ENCODE assay signal across 8 cellular contexts in the genomic region with DNA sequence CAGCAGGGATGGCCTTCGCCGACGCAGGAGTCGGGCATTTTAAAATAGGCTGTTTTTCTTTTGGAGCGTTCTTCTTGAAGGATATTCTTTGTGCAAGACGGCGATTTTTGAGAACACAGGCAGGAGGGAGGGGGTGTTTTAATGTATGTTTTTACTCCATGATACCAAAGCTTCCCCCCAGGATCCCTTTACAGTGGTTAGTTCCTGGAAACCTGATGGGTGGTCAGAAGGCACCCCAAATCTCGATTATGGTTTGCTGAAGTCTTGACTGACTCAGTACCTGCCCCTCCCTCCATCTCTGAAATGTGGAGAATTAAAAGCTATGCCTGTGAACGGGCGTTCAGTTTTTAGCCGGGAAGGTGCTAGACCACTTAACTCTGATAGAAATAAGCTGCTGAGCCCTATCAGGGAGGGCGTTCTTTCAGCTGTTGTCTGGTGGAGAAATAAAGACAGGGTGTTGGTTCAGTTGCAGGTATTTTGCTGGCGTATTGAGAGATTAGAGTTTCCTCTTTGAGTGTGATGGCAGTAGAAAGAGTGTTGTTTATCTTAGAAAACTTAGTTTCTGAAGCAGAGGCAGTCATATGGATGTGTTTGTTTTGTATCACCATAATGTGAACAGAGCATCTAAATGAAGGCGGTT. TPM values are rescaled to one million over a fixed set of nuclear protein-coding genes. Genes with fewer than 3 reads are reported as not detected.
DNase-seq lines count a peak whose midpoint lies in the region; ATAC-seq and TF ChIP-seq lines count a peak whose summit lies in the region.

No MANE protein-coding gene starts in this region.

- H3K9me3 ChIP-seq in tibial nerve (no peaks in the 10 kb centered on the region), MM.1S (replicated peaks; ENCODE audit: insufficient read depth, low read length) (no peaks in the 10 kb centered on the region), OCI-LY7 (ENCODE audit: low read length) (no peaks in the 10 kb centered on the region)

- TF ChIP-seq CTCF in astrocyte of the spinal cord (IDR thresholded peaks at IDR 0.05; ENCODE audit: low read depth, low read length) (no peak), tibial nerve (IDR thresholded peaks at IDR 0.05) (no peak), MM.1S (IDR thresholded peaks at IDR 0.05; ENCODE audit: low read length) (no peak), OCI-LY7 (conservative IDR thresholded peaks at IDR 0.05; ENCODE audit: low read length) (no peak)

- H3K27ac ChIP-seq in tibial nerve (peak overlapping the region; percentile 40 to 96 (median 88)), MM.1S (ENCODE audit: low read length) (no peak overlapping the region), OCI-LY7 (ENCODE audit: low read depth, low read length, poor library complexity, severe bottlenecking) (no peak overlapping the region)

- H3K36me3 Mint-ChIP-seq in activated T-cell treated with anti-CD3 and anti-CD28 coated beads, Interleukin-2, amount 50 U/mL, for 72 hours (ENCODE audit: insufficient read depth in 2 of 2) = peaks cover 5 to 6% of the 10 kb centered on the region in 2 donors

- H3K27me3 ChIP-seq in tibial nerve (no peaks in the 10 kb centered on the region), MM.1S (replicated peaks; ENCODE audit: insufficient read depth, low read length) (no peaks in the 10 kb centered on the region)

- no peak for TF ChIP-seq POLR2A in tibial nerve (IDR thresholded peaks at IDR 0.05)

- peaks cover 24% of the 10 kb centered on the region for H3K27me3 Mint-ChIP-seq in activated T-cell treated with anti-CD3 and anti-CD28 coated beads, Interleukin-2, amount 50 U/mL, for 72 hours (ENCODE audit: low read depth)

- peak overlapping the region; percentile 85 for H3K4me3 ChIP-seq in astrocyte of the spinal cord (ENCODE audit: low read depth, low read length)
- peak overlapping the region; percentile 61 to 92 (median 85) for H3K4me3 ChIP-seq in tibial nerve
- no peak overlapping the region for H3K4me3 ChIP-seq in MM.1S (ENCODE audit: low read length)
- no peak overlapping the region for H3K4me3 ChIP-seq in OCI-LY7 (ENCODE audit: low read depth, low read length, poor library complexity, severe bottlenecking)

- H2AFZ ChIP-seq in MM.1S (ENCODE audit: low read length) (no peak overlapping the region), OCI-LY7 (ENCODE audit: low read length) (no peak overlapping the region)

- ATAC-seq in activated T-cell treated with anti-CD3 and anti-CD28 coated beads, Interleukin-2, amount 50 U/mL, for 72 hours (replicated peaks in 1 of 2) = no peak
- no peak for ATAC-seq in HG02571 (IDR thresholded peaks at IDR 0.05; ENCODE audit: unreplicated experiment)

- H3K4me2 ChIP-seq in MM.1S (ENCODE audit: low read depth, low read length) (no peak overlapping the region), OCI-LY7 (ENCODE audit: low read length) (no peak overlapping the region)

- H3K9me2 ChIP-seq in MM.1S (replicated peaks; ENCODE audit: insufficient read depth, low read length) (no peaks in the 10 kb centered on the region), OCI-LY7 (ENCODE audit: insufficient read depth, low read length) (no peaks in the 10 kb centered on the region)

- CTCF ChIA-PET in OCI-LY7 (lab: Charles Lee; ENCODE audit: unreplicated experiment) = no interaction called here

- no peak overlapping the region for H3K9ac ChIP-seq in MM.1S (ENCODE audit: low read length)

- in situ Hi-C loops in astrocyte of the spinal cord (cut with HindIII; ENCODE audit: low sequenced_read_pairs) = no loop called here

- H3K4me1 ChIP-seq in tibial nerve (peaks cover 0 to 51% (median 10%) of the 10 kb centered on the region in 4 donors), MM.1S (ENCODE audit: low read length) (peaks cover 18% of the 10 kb centered on the region), OCI-LY7 (ENCODE audit: insufficient read depth, low read length, poor library complexity, severe bottlenecking) (peaks cover 39% of the 10 kb centered on the region)

- no peak for DNase-seq in activated T-cell treated with anti-CD3 and anti-CD28 coated beads, Interleukin-2, amount 50 U/mL, for 72 hours
- no peak for DNase-seq in activated T-cell treated with anti-CD3 and anti-CD28 coated beads, Interleukin-2, amount 50 U/mL, for 48 hours
- DNase-seq in astrocyte of the spinal cord (ENCODE audit: low read depth, low spot score) (peak; percentile 40), left kidney (ENCODE audit: low read depth, low spot score) (peak; percentile 57), tibial nerve (ENCODE audit: low spot score in 2 of 2) (peak in 1 of 2 donors; percentile 4), MM.1S (no peak), OCI-LY7 (ENCODE audit: low spot score) (no peak)

- TF ChIP-seq EP300 in tibial nerve (IDR thresholded peaks at IDR 0.05) = no peak

- POLR2A ChIA-PET in OCI-LY7 (lab: Charles Lee) = no interaction called here

- intact Hi-C loops in OCI-LY7 (cut with micrococcal nuclease; ENCODE audit: unreplicated experiment) = loop anchor here (10.0 kb wide), 1 partner anchor 487 kb away; no protein-coding TSS in a partner anchor

- peak overlapping the region; percentile 91 to 97 for H3K4me3 Mint-ChIP-seq in activated T-cell treated with anti-CD3 and anti-CD28 coated beads, Interleukin-2, amount 50 U/mL, for 72 hours

- no TSS peak for BruUV-seq in OCI-LY7 (replicated peaks; lab: Mats Ljungman, UMichigan)

- H4K20me1 ChIP-seq in MM.1S (ENCODE audit: insufficient read depth, low read length) (peaks cover 13% of the 10 kb centered on the region; the same call in 1 of the 2 replicates), OCI-LY7 (ENCODE audit: insufficient read depth, low read length) (peaks cover 36% of the 10 kb centered on the region)

- H3K79me2 ChIP-seq in MM.1S (ENCODE audit: low read length) (peaks cover 72% of the 10 kb centered on the region), OCI-LY7 (ENCODE audit: insufficient read depth, low read depth, low read length) (peaks cover 19% of the 10 kb centered on the region; the same call in 1 of the 2 replicates)

- H3K9me3 Mint-ChIP-seq in activated T-cell treated with anti-CD3 and anti-CD28 coated beads, Interleukin-2, amount 50 U/mL, for 72 hours = no peaks in the 10 kb centered on the region

- WGBS in tibial nerve, 2 donors = 58% methylated on average over 14 of the region's 14 CpGs

- H3K36me3 ChIP-seq in tibial nerve (no peaks in the 10 kb centered on the region), MM.1S (replicated peaks; ENCODE audit: insufficient read depth, low read length) (no peaks in the 10 kb centered on the region), OCI-LY7 (ENCODE audit: insufficient read depth, low read length) (no peaks in the 10 kb centered on the region)

- H3K4me1 Mint-ChIP-seq in activated T-cell treated with anti-CD3 and anti-CD28 coated beads, Interleukin-2, amount 50 U/mL, for 72 hours (ENCODE audit: low read depth) = peaks cover 45% of the 10 kb centered on the region

- peaks cover 5% of the 10 kb centered on the region for H3F3A ChIP-seq in MM.1S (ENCODE audit: insufficient read depth, low read length)

- peak overlapping the region; percentile 79 for H3K27ac Mint-ChIP-seq in activated T-cell treated with anti-CD3 and anti-CD28 coated beads, Interleukin-2, amount 50 U/mL, for 72 hours

RNA-seq across cellular contexts. Expression of a gene that starts 3.4 kb away (rescaled TPM):
- 10 to 100 TPM; 25.7 to 40.1 TPM for total RNA-seq in activated T-cell treated with anti-CD3 and anti-CD28 coated beads, Interleukin-2, amount 50 U/mL, for 72 hours
- total RNA-seq in tibial nerve (100 to 1,000 TPM in 2 of 4 donors, 10 to 100 TPM in 2; 82.5 to 164 (median 111) TPM), OCI-LY7 (2022) (28.9 and 29.1 TPM in 2 replicates)
- 26.5 and 27.6 TPM in 2 replicates for total RNA-seq in OCI-LY7 (2014; rRNA removed; shearing (Covaris generic))

Comparison
In these comparisons a context has a peak if more than half of its experiments do, and no peak if none do; other contexts are left out.
1. DNase-seq: peak in astrocyte of the spinal cord (single experiment) and left kidney (single experiment); none in activated T-cell treated with anti-CD3 and anti-CD28 coated beads, Interleukin-2, amount 50 U/mL, for 72 hours (0 of 2), activated T-cell treated with anti-CD3 and anti-CD28 coated beads, Interleukin-2, amount 50 U/mL, for 48 hours (0 of 2), MM.1S (single experiment) and OCI-LY7 (single experiment).
2. H3K4me3 ChIP-seq: peak in astrocyte of the spinal cord (single experiment) and tibial nerve (4 of 4); none in MM.1S (single experiment) and OCI-LY7 (single experiment).
3. H3K27ac ChIP-seq: peak in tibial nerve (4 of 4); none in MM.1S (single experiment) and OCI-LY7 (single experiment).